ENCODE assay signal across 8 cellular contexts in genomic region chr3:154758109-154758868, GRCh38.
DNase-seq lines count a peak whose midpoint lies in the region; ATAC-seq and TF ChIP-seq lines count a peak whose summit lies in the region.

No MANE protein-coding gene starts in this region.

- no peak overlapping the region for H3K27ac Mint-ChIP-seq in activated naive CD8-positive, alpha-beta T cell treated with anti-CD3 and anti-CD28 coated beads for 36 hours

- DNase-seq in AG09309 (ENCODE audit: low read depth), result peak; percentile 24
- DNase-seq in HT1080 (ENCODE audit: low read depth), result peak; percentile 55
- peak; percentile 17 for DNase-seq in RWPE1 (ENCODE audit: low spot score)
- peak; percentile 14 for DNase-seq in globus pallidus (ENCODE audit: low spot score)
- no peak for DNase-seq in hypothalamus (lab: John Stamatoyannopoulos, UW)
- DNase-seq in activated naive CD8-positive, alpha-beta T cell treated with anti-CD3 and anti-CD28 coated beads for 36 hours, result no peak

- ATAC-seq in HG02588 (IDR thresholded peaks at IDR 0.05; ENCODE audit: unreplicated experiment), result no peak
- no peak for ATAC-seq in HG03025 (IDR thresholded peaks at IDR 0.05; ENCODE audit: low FRiP score, unreplicated experiment)

- CTCF ChIA-PET in RWPE1 (lab: Yijun Ruan, JAX), result no interaction called here

- H3K4me3 ChIP-seq in AG09309 (ENCODE audit: control insufficient read depth, low read depth, low read length), result no peak overlapping the region

- no peaks in the 10 kb centered on the region for H3K27me3 Mint-ChIP-seq in activated naive CD8-positive, alpha-beta T cell treated with anti-CD3 and anti-CD28 coated beads for 36 hours

- TF ChIP-seq CTCF in AG09309 (IDR thresholded peaks at IDR 0.05; ENCODE audit: control insufficient read depth, insufficient read depth, low read depth, low read length, missing control alignments) (peak; percentile 44), RWPE1 (conservative IDR thresholded peaks at IDR 0.05; ENCODE audit: low read depth) (peak; percentile 66)

- no peak overlapping the region for H3K4me3 Mint-ChIP-seq in activated naive CD8-positive, alpha-beta T cell treated with anti-CD3 and anti-CD28 coated beads for 36 hours

- no peak overlapping the region for H3K27ac ChIP-seq in RWPE1

- no peaks in the 10 kb centered on the region for H3K36me3 Mint-ChIP-seq in activated naive CD8-positive, alpha-beta T cell treated with anti-CD3 and anti-CD28 coated beads for 36 hours

- H3K4me1 Mint-ChIP-seq in activated naive CD8-positive, alpha-beta T cell treated with anti-CD3 and anti-CD28 coated beads for 36 hours, result no peaks in the 10 kb centered on the region

- POLR2A ChIA-PET in RWPE1 (lab: Yijun Ruan, JAX; ENCODE audit: low non-redundant PET), result no interaction called here

- no peaks in the 10 kb centered on the region for H3K9me3 Mint-ChIP-seq in activated naive CD8-positive, alpha-beta T cell treated with anti-CD3 and anti-CD28 coated beads for 36 hours

Comparison
In these comparisons a context has a peak if more than half of its experiments do, and no peak if none do; other contexts are left out.
1. DNase-seq: peak in AG09309 (single experiment), HT1080 (single experiment), RWPE1 (single experiment) and globus pallidus (single experiment); none in hypothalamus (0 of 51) and activated naive CD8-positive, alpha-beta T cell treated with anti-CD3 and anti-CD28 coated beads for 36 hours (single experiment).